In genomic region chr17:5281814-5282638, GRCh38 we compare ENCODE assay signal across 1 cellular context.
TF ChIP-seq lines count a peak whose summit lies in the region.

TSS of gene RABEP1 (plus strand) at chr17:5282284. CDS start at chr17:5282487, 203 bp downstream.

TF ChIP-seq in K562, 482 proteins besides CTCF, POLR2A, EP300 and RAD21 (continued from another document):
- TF ChIP-seq MYC (IDR thresholded peaks at IDR 0.05; ENCODE audit: low read depth, low read length) (peak; percentile 19; the same call in 1 of the 2 replicates), MYC (CRISPR knock-in tag; IDR thresholded peaks at IDR 0.05; ENCODE audit: borderline replicate concordance, low read depth) (no peak), MAZ (CRISPR knock-in tag; conservative IDR thresholded peaks at IDR 0.05 in 1 of 2, IDR thresholded peaks at IDR 0.05 in 1 of 2) (peak; percentile 83 to 94), ELK3 (CRISPR knock-in tag; IDR thresholded peaks at IDR 0.05) (no peak), BRD4 (IDR thresholded peaks at IDR 0.05) (no peak), YY1 (IDR thresholded peaks at IDR 0.05; ENCODE audit: borderline replicate concordance in 1 of 3, control insufficient read depth in 1 of 3, extremely low read depth in 1 of 3, insufficient read depth in 3 of 3, insufficient read length in 1 of 3, insufficient replicate concordance in 2 of 3, low read depth in 1 of 3, low read length in 2 of 3) (peak in 1 of 3 experiments; percentile 13), THRAP3 (IDR thresholded peaks at IDR 0.05; ENCODE audit: borderline replicate concordance) (no peak), HINFP (tag; conservative IDR thresholded peaks at IDR 0.05; ENCODE audit: low read depth) (no peak), CREM (IDR thresholded peaks at IDR 0.05; ENCODE audit: low read depth) (peak; percentile 68; the same call in 1 of the 2 replicates), CXXC5 (CRISPR knock-in tag; IDR thresholded peaks at IDR 0.05) (peak; percentile 64)
